In genomic region chr2:213285404-213285803, GRCh38 we compare ENCODE assay signal across 10 cellular contexts. TPM values are rescaled to one million over a fixed set of nuclear protein-coding genes. Genes with fewer than 3 reads are reported as not detected.
DNase-seq lines count a peak whose midpoint lies in the region; ATAC-seq, FAIRE-seq and TF ChIP-seq lines count a peak whose summit lies in the region.
"Had no signal": no experiment of that assay in that cellular context is flagged by ENCODE, and none has a peak within 500 bp of the region (broad histone marks: within the 10 kb centered on the region; RNA-seq: fewer than 3 reads in every experiment).

No MANE protein-coding gene starts in this region.

- no peak for FAIRE-seq in GM12892 (lab: Jason Lieb, UNC)
- FAIRE-seq: HTR-8/SVneo had no signal

- peaks cover 46% of the 10 kb centered on the region for H3K79me2 ChIP-seq in Karpas-422 (ENCODE audit: low read length)

- no peak overlapping the region for H2AFZ ChIP-seq in Karpas-422 (ENCODE audit: low read length)

- H3K9me3 ChIP-seq in CD4-positive, CD25-positive, alpha-beta regulatory T cell (ENCODE audit: control insufficient read depth in 2 of 2, low read length in 2 of 2): no peaks in the 10 kb centered on the region
- H3K9me3 ChIP-seq in Karpas-422 (ENCODE audit: low read length): no peaks in the 10 kb centered on the region

- no peaks in the 10 kb centered on the region for H4K20me1 ChIP-seq in Karpas-422 (ENCODE audit: insufficient read depth, low read depth, low read length)

- DNase-seq in CD4-positive, CD25-positive, alpha-beta regulatory T cell: no peak
- DNase-seq in Karpas-422: no peak
- no peak for DNase-seq in choroid plexus epithelial cell (ENCODE audit: low read depth)
- DNase-seq in natural killer cell treated with Interleukin-12 subunit alpha and Interleukin-12 subunit beta and Interleukin-15 and Interleukin-18, amount 100 ng/mL, for 72 hours (ENCODE audit: low spot score): no peak
- DNase-seq in T1000 (lab: John Stamatoyannopoulos, UW): no peak
- DNase-seq in GM12892 (ENCODE audit: insufficient read length): no peak
- DNase-seq: GDM1 had no signal

- peak overlapping the region; percentile 75 for H3K4me3 ChIP-seq in CD4-positive, CD25-positive, alpha-beta regulatory T cell (ENCODE audit: low read depth, low read length)
- peak overlapping the region; percentile 84 for H3K4me3 ChIP-seq in Karpas-422 (ENCODE audit: low read length)
- H3K4me3 ChIP-seq in choroid plexus epithelial cell (ENCODE audit: low read depth, low read length): peak overlapping the region; percentile 90

- H3K27ac ChIP-seq in CD4-positive, CD25-positive, alpha-beta regulatory T cell (ENCODE audit: insufficient read depth, low read length, poor library complexity, severe bottlenecking): no peak overlapping the region
- H3K27ac ChIP-seq in Karpas-422 (ENCODE audit: low read length): no peak overlapping the region

- H3K27me3 ChIP-seq in CD4-positive, CD25-positive, alpha-beta regulatory T cell (ENCODE audit: control insufficient read depth, insufficient read depth, low read length): no peaks in the 10 kb centered on the region
- no peaks in the 10 kb centered on the region for H3K27me3 ChIP-seq in Karpas-422 (ENCODE audit: low read length)

- ATAC-seq in CD4-positive, CD25-positive, alpha-beta regulatory T cell (ENCODE audit: low read depth in 2 of 2): no peak
- ATAC-seq in natural killer cell treated with Interleukin-12 subunit alpha and Interleukin-12 subunit beta and Interleukin-15 and Interleukin-18, amount 100 ng/mL, for 72 hours: no peak
- no peak for ATAC-seq in HG02610 (IDR thresholded peaks at IDR 0.05; ENCODE audit: unreplicated experiment)
- no peak for ATAC-seq in HG02642 (IDR thresholded peaks at IDR 0.05; ENCODE audit: poor library complexity, unreplicated experiment)

- H3K4me1 ChIP-seq in CD4-positive, CD25-positive, alpha-beta regulatory T cell (ENCODE audit: control insufficient read depth, insufficient read depth, low read length, poor library complexity, severe bottlenecking): peaks cover 17% of the 10 kb centered on the region
- peaks cover 23% of the 10 kb centered on the region for H3K4me1 ChIP-seq in Karpas-422 (ENCODE audit: low read length)

- no peaks in the 10 kb centered on the region for H3K36me3 ChIP-seq in CD4-positive, CD25-positive, alpha-beta regulatory T cell (ENCODE audit: control insufficient read depth, insufficient read depth, low read length)
- H3K36me3 ChIP-seq in Karpas-422 (ENCODE audit: insufficient read depth, low read length): no peaks in the 10 kb centered on the region; the same call in 1 of the 2 replicates

- H3K36me3 Mint-ChIP-seq in CD4-positive, CD25-positive, alpha-beta regulatory T cell: no peaks in the 10 kb centered on the region
- no peaks in the 10 kb centered on the region for H3K36me3 Mint-ChIP-seq in natural killer cell treated with Interleukin-12 subunit alpha and Interleukin-12 subunit beta and Interleukin-15 and Interleukin-18, amount 100 ng/mL, for 72 hours

- TF ChIP-seq CTCF in choroid plexus epithelial cell (conservative IDR thresholded peaks at IDR 0.05; ENCODE audit: low read depth, low read length): no peak

- TF ChIP-seq POLR2A in GM12892 (IDR thresholded peaks at IDR 0.05; ENCODE audit: low read depth, low read length): no peak

- no peaks in the 10 kb centered on the region for H3K9me2 ChIP-seq in Karpas-422 (replicated peaks; ENCODE audit: insufficient read depth, low read length)

- peaks cover 35 to 65% (median 49%) of the 10 kb centered on the region in 4 donors for H3K4me1 Mint-ChIP-seq in CD4-positive, CD25-positive, alpha-beta regulatory T cell
- peaks cover 12 to 16% of the 10 kb centered on the region in 2 donors for H3K4me1 Mint-ChIP-seq in natural killer cell treated with Interleukin-12 subunit alpha and Interleukin-12 subunit beta and Interleukin-15 and Interleukin-18, amount 100 ng/mL, for 72 hours (ENCODE audit: low read depth in 2 of 2)

- H3K4me2 ChIP-seq in Karpas-422 (ENCODE audit: low read depth, low read length, poor library complexity, severe bottlenecking): peak overlapping the region; percentile 96

- peak overlapping the region; percentile 94 to 95 (median 94) for H3K4me3 Mint-ChIP-seq in CD4-positive, CD25-positive, alpha-beta regulatory T cell
- H3K4me3 Mint-ChIP-seq in natural killer cell treated with Interleukin-12 subunit alpha and Interleukin-12 subunit beta and Interleukin-15 and Interleukin-18, amount 100 ng/mL, for 72 hours: peak overlapping the region; percentile 91

- peak overlapping the region in 2 of 3 donors; percentile 10 to 55 for H3K27ac Mint-ChIP-seq in CD4-positive, CD25-positive, alpha-beta regulatory T cell
- peak overlapping the region in 1 of 2 donors; percentile 25 for H3K27ac Mint-ChIP-seq in natural killer cell treated with Interleukin-12 subunit alpha and Interleukin-12 subunit beta and Interleukin-15 and Interleukin-18, amount 100 ng/mL, for 72 hours

- H3K27me3 Mint-ChIP-seq in CD4-positive, CD25-positive, alpha-beta regulatory T cell: no peaks in the 10 kb centered on the region
- no peaks in the 10 kb centered on the region for H3K27me3 Mint-ChIP-seq in natural killer cell treated with Interleukin-12 subunit alpha and Interleukin-12 subunit beta and Interleukin-15 and Interleukin-18, amount 100 ng/mL, for 72 hours

- H3K9ac ChIP-seq in Karpas-422 (ENCODE audit: low read length): peak overlapping the region; percentile 86

- H3K9me3 Mint-ChIP-seq in CD4-positive, CD25-positive, alpha-beta regulatory T cell: no peaks in the 10 kb centered on the region
- no peaks in the 10 kb centered on the region for H3K9me3 Mint-ChIP-seq in natural killer cell treated with Interleukin-12 subunit alpha and Interleukin-12 subunit beta and Interleukin-15 and Interleukin-18, amount 100 ng/mL, for 72 hours

RNA-seq across cellular contexts. Expression of gene SPAG16, which starts 1.1 kb away (rescaled TPM):
- total RNA-seq in CD4-positive, CD25-positive, alpha-beta regulatory T cell: 7.7 TPM
- polyA plus RNA-seq in CD4-positive, CD25-positive, alpha-beta regulatory T cell: 10 to 100 TPM; 18.5 to 21.1 (median 19.5) TPM
- 38.2 and 67.8 TPM in 2 replicates for total RNA-seq in Karpas-422 (2014; rRNA removed; shearing (Covaris generic); ENCODE audit: low replicate concordance)
- 1 to 10 TPM; 5.3 to 6.6 TPM for total RNA-seq in natural killer cell treated with Interleukin-12 subunit alpha and Interleukin-12 subunit beta and Interleukin-15 and Interleukin-18, amount 100 ng/mL, for 72 hours
- 15.7 TPM for polyA plus RNA-seq in GM12892 (2012; ENCODE audit: missing spikeins)
